In genomic region chr20:956330-956951, GRCh38 we compare ENCODE assay signal across 8 cellular contexts.
DNase-seq lines count a peak whose midpoint lies in the region; ATAC-seq and TF ChIP-seq lines count a peak whose summit lies in the region.

No MANE protein-coding gene starts in this region.

- H3K27me3 ChIP-seq in WERI-Rb-1 (ENCODE audit: insufficient read depth, low read depth, severe bottlenecking), result no peaks in the 10 kb centered on the region
- H3K27me3 ChIP-seq in brain microvascular endothelial cell (replicated peaks), result no peaks in the 10 kb centered on the region

- H3K27ac ChIP-seq in WERI-Rb-1, result no peak overlapping the region
- no peak overlapping the region for H3K27ac ChIP-seq in brain microvascular endothelial cell

- in situ Hi-C loops in brain microvascular endothelial cell (cut with HindIII; ENCODE audit: low pct_ligation_motif_present, low sequenced_read_pairs), result no loop called here

- peak; percentile 32 to 45 for DNase-seq in AML-193 (lab: John Stamatoyannopoulos, UW)
- peak; percentile 58 for DNase-seq in NCI-H1694 (lab: John Stamatoyannopoulos, UW)
- peak; percentile 77 for DNase-seq in WERI-Rb-1
- peak; percentile 43 for DNase-seq in brain microvascular endothelial cell
- DNase-seq in iris pigment epithelial cell (ENCODE audit: low read depth), result peak; percentile 46
- DNase-seq in stimulated activated CD4-positive, alpha-beta T cell treated with anti-CD3 and anti-CD28 coated beads, Interleukin-15, amount 100 ng/mL, for 24 hours, result peak; percentile 80
- no peak for DNase-seq in GF-D8 (lab: John Stamatoyannopoulos, UW)

- TF ChIP-seq CTCF in WERI-Rb-1 (IDR thresholded peaks at IDR 0.05; ENCODE audit: low read depth, low read length) (peak; percentile 96), brain microvascular endothelial cell (IDR thresholded peaks at IDR 0.05; ENCODE audit: low read depth, low read length, missing control alignments) (peak; percentile 97)

- no peak overlapping the region for H3K4me3 ChIP-seq in WERI-Rb-1 (ENCODE audit: low read depth, low read length)
- H3K4me3 ChIP-seq in brain microvascular endothelial cell (ENCODE audit: low read depth, low read length), result no peak overlapping the region

- peak; percentile 58 for ATAC-seq in GM19467 (IDR thresholded peaks at IDR 0.05; ENCODE audit: unreplicated experiment)

- H3K9me3 ChIP-seq in WERI-Rb-1 (ENCODE audit: severe bottlenecking), result no peaks in the 10 kb centered on the region

- H3K36me3 ChIP-seq in WERI-Rb-1 (no peaks in the 10 kb centered on the region), brain microvascular endothelial cell (replicated peaks) (no peaks in the 10 kb centered on the region)
